ENCODE assay signal across 1 cellular context in the genomic region with DNA sequence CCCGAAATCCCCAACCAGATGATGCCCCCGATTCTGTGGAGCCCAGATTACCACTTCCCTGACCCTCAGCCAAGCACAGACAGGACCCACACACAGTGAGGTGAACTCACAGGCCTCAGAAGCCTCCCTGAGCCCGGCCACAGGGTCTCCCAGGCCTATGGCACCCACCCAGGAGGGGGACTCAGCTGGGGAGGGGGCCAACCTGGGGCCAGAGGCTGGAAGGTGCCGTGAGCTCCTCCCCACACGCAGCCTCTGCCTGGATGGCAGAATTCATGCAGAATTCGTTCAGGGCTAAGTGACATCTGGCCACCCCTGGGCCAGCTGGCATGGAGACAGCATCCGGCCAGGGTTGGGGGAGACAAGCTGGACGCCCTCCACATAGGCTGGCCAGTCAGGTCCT.
TF ChIP-seq lines count a peak whose summit lies in the region.

No MANE protein-coding gene starts in this region.

TF ChIP-seq in H1, 55 proteins besides CTCF, POLR2A, EP300 and RAD21:
- TF ChIP-seq TAF7 (optimal IDR thresholded peaks at IDR 0.05; ENCODE audit: borderline replicate concordance, low read depth, low read length) (no peak), KDM4A (IDR thresholded peaks at IDR 0.05; ENCODE audit: low read depth, low read length, severe bottlenecking) (no peak), RXRA (IDR thresholded peaks at IDR 0.05; ENCODE audit: insufficient read depth, low read depth, low read length) (no peak), CEBPB (IDR thresholded peaks at IDR 0.05; ENCODE audit: low read depth, low read length) (no peak), SP4 (IDR thresholded peaks at IDR 0.05; ENCODE audit: low read length) (no peak), FOSL1 (IDR thresholded peaks at IDR 0.05; ENCODE audit: insufficient read depth, low read depth, low read length) (no peak), CBX5 (IDR thresholded peaks at IDR 0.05; ENCODE audit: low read depth, low read length) (no peak), TBP (IDR thresholded peaks at IDR 0.05; ENCODE audit: low read depth, low read length) (no peak), POU5F1 (IDR thresholded peaks at IDR 0.05; ENCODE audit: low read depth, low read length) (no peak), RNF2 (IDR thresholded peaks at IDR 0.05; ENCODE audit: borderline replicate concordance, low read depth, low read length, missing control alignments, poor library complexity, severe bottlenecking) (no peak), JUN (IDR thresholded peaks at IDR 0.05; ENCODE audit: low read depth, low read length) (no peak)
- TF ChIP-seq, protein P1, sequence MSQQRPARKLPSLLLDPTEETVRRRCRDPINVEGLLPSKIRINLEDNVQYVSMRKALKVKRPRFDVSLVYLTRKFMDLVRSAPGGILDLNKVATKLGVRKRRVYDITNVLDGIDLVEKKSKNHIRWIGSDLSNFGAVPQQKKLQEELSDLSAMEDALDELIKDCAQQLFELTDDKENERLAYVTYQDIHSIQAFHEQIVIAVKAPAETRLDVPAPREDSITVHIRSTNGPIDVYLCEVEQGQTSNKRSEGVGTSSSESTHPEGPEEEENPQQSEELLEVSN (IDR thresholded peaks at IDR 0.05) = no peak
TF ChIP-seq in H1: peak in this region for 0.
